ENCODE assay signal across 4 cellular contexts in genomic region chr10:84511709-84512108, GRCh38.
TF ChIP-seq lines count a peak whose summit lies in the region.

No MANE protein-coding gene starts in this region.

TF ChIP-seq in SK-N-SH, 30 proteins besides CTCF, POLR2A, EP300 and RAD21 (continues in another document):
- TF ChIP-seq FOXJ3 (CRISPR knock-in tag; IDR thresholded peaks at IDR 0.05) (peak; percentile 81; the same call in 1 of the 2 replicates), SIN3A (IDR thresholded peaks at IDR 0.05; ENCODE audit: borderline replicate concordance, low read depth, low read length) (no peak), GABPA (IDR thresholded peaks at IDR 0.05; ENCODE audit: low read depth) (no peak), RXRA (IDR thresholded peaks at IDR 0.05; ENCODE audit: borderline replicate concordance, low read depth) (no peak), TAF1 (IDR thresholded peaks at IDR 0.05; ENCODE audit: borderline replicate concordance, low read depth, low read length) (no peak), REST (IDR thresholded peaks at IDR 0.05; ENCODE audit: low read depth, low read length) (no peak), ZBTB33 (IDR thresholded peaks at IDR 0.05; ENCODE audit: borderline replicate concordance, low read depth) (no peak), MXI1 (IDR thresholded peaks at IDR 0.05; ENCODE audit: low read depth, low read length) (no peak)

TF ChIP-seq in K562, 482 proteins besides CTCF, POLR2A, EP300 and RAD21:
- TF ChIP-seq SMARCC2 (IDR thresholded peaks at IDR 0.05; ENCODE audit: low read depth) (no peak), MAFG (tag; conservative IDR thresholded peaks at IDR 0.05) (0 out of 2 replicates have a peak, but pooled peaks have one; percentile 7)

TF ChIP-seq in endothelial cell of umbilical vein, 7 proteins besides CTCF, POLR2A, EP300 and RAD21:
- TF ChIP-seq FOS (IDR thresholded peaks at IDR 0.05; ENCODE audit: borderline replicate concordance, insufficient read depth, low read length) (no peak), EZH2 (IDR thresholded peaks at IDR 0.05; ENCODE audit: borderline replicate concordance, low read depth, low read length, severe bottlenecking) (no peak), JUN (IDR thresholded peaks at IDR 0.05; ENCODE audit: borderline replicate concordance, insufficient read depth, insufficient read length, low read depth) (no peak), MYC (IDR thresholded peaks at IDR 0.05; ENCODE audit: low read depth, low read length) (no peak), GATA2 (IDR thresholded peaks at IDR 0.05; ENCODE audit: insufficient read depth, insufficient read length, low read depth, low read length) (no peak), POLR2AphosphoS5 (IDR thresholded peaks at IDR 0.05; ENCODE audit: insufficient read depth, low read depth, low read length) (no peak), MAX (IDR thresholded peaks at IDR 0.05; ENCODE audit: insufficient read depth, insufficient read length) (no peak)

TF ChIP-seq in HEK293T, 16 proteins besides CTCF, POLR2A, EP300 and RAD21:
- TF ChIP-seq ZNF384 (IDR thresholded peaks at IDR 0.05): no peak
- TF ChIP-seq SUZ12 (IDR thresholded peaks at IDR 0.05): no peak
- no peak for TF ChIP-seq ELF4 (IDR thresholded peaks at IDR 0.05)
- TF ChIP-seq L3MBTL2 (conservative IDR thresholded peaks at IDR 0.05): no peak
- no peak for TF ChIP-seq FOXA1 (IDR thresholded peaks at IDR 0.05)
